In genomic region chr20:34163316-34163715, GRCh38 we compare ENCODE assay signal across 19 cellular contexts. TPM values are rescaled to one million over a fixed set of nuclear protein-coding genes. Genes with fewer than 3 reads are reported as not detected.
A peak's percentile ranks its signal among the peaks of the same experiment; 100 is the strongest.
DNase-seq lines count a peak whose midpoint lies in the region; ATAC-seq and TF ChIP-seq lines count a peak whose summit lies in the region.
"Had no signal": no experiment of that assay in that cellular context is flagged by ENCODE, and none has a peak within 500 bp of the region (broad histone marks: within the 10 kb centered on the region; RNA-seq: fewer than 3 reads in every experiment).

No MANE protein-coding gene starts in this region.

- H3K9me2 ChIP-seq in GM23338 (ENCODE audit: insufficient read depth), result no peaks in the 10 kb centered on the region

- H3F3A ChIP-seq in GM23338 (replicated peaks; ENCODE audit: low read depth), result no peaks in the 10 kb centered on the region

- no peaks in the 10 kb centered on the region for H3K27me3 Mint-ChIP-seq in GM23338 (ENCODE audit: insufficient read depth, low read depth, poor library complexity)
- H3K27me3 Mint-ChIP-seq: CD4-positive, alpha-beta T cell had no signal

- no peaks in the 10 kb centered on the region for H3K27me3 ChIP-seq in GM23338 (ENCODE audit: insufficient read depth)
- H3K27me3 ChIP-seq: BE2C had no signal

- DNase-seq in DMS153 (lab: John Stamatoyannopoulos, UW), result peak; percentile 57
- no peak for DNase-seq in DMS153 treated with DMSO at 0.1 percent for 48 hours (lab: John Stamatoyannopoulos, UW; ENCODE audit: unreplicated experiment)
- no peak for DNase-seq in GM23338 (ENCODE audit: low spot score)
- DNase-seq in NCI-H774 (lab: John Stamatoyannopoulos, UW), result peak; percentile 6
- peak; percentile 61 for DNase-seq in left kidney (ENCODE audit: low read depth, low spot score)
- no peak for DNase-seq in 8988T
- no peak for DNase-seq in activated CD4-positive, alpha-beta T cell treated with anti-CD3 and anti-CD28 coated beads, Interleukin-2, amount 50 U/mL, for 48 hours
- DNase-seq: BE2C; Calu3; CD4-positive, alpha-beta T cell; GDM1; GOT3; MV-4-11; NCI-H187 treated with DMSO at 0.1 percent for 48 hours; NCI-H82 had no signal

- H3K4me1 ChIP-seq in GM23338 (ENCODE audit: insufficient read depth), result peaks cover 14% of the 10 kb centered on the region
- H3K4me1 ChIP-seq: BE2C had no signal

- H3K4me2 ChIP-seq in GM23338, result 0 out of 2 replicates have a peak overlapping the region, but pooled peaks have one; percentile 3

- H3K36me3 ChIP-seq in GM23338 (ENCODE audit: insufficient read depth), result no peaks in the 10 kb centered on the region
- H3K36me3 ChIP-seq: BE2C had no signal

- no peak overlapping the region for H3K27ac ChIP-seq in GM23338 (ENCODE audit: low read depth)
- H3K27ac ChIP-seq: 22Rv1 had no signal

- no peak for TF ChIP-seq CTCF in GM23338 (conservative IDR thresholded peaks at IDR 0.05; ENCODE audit: low read depth in 2 of 2)

- no peak overlapping the region for H2AFZ ChIP-seq in GM23338

- no peaks in the 10 kb centered on the region for H3K9me3 Mint-ChIP-seq in GM23338
- H3K9me3 Mint-ChIP-seq: CD4-positive, alpha-beta T cell had no signal

- no peak overlapping the region for H3K4me3 Mint-ChIP-seq in GM23338
- H3K4me3 Mint-ChIP-seq: CD4-positive, alpha-beta T cell had no signal

- no peak overlapping the region for H3K27ac Mint-ChIP-seq in GM23338
- H3K27ac Mint-ChIP-seq: CD4-positive, alpha-beta T cell had no signal

- no peaks in the 10 kb centered on the region for H4K20me1 ChIP-seq in GM23338 (replicated peaks; ENCODE audit: insufficient read depth)

- no peak for ATAC-seq in GM23338
- no peak for ATAC-seq in HG03469 (IDR thresholded peaks at IDR 0.05; ENCODE audit: unreplicated experiment)
- ATAC-seq: GM12878, K562 had no signal

- H3K4me3 ChIP-seq in GM23338, result no peak overlapping the region
- H3K4me3 ChIP-seq: GM12878, K562 had no signal

- H3K4me1 Mint-ChIP-seq in GM23338, result peaks cover 11% of the 10 kb centered on the region; the same call in 2 of the 3 replicates

- H3K36me3 Mint-ChIP-seq in GM23338 (ENCODE audit: low read depth), result no peaks in the 10 kb centered on the region

- no peaks in the 10 kb centered on the region for H3K79me2 ChIP-seq in GM23338 (replicated peaks; ENCODE audit: insufficient read depth)

TF ChIP-seq in GM23338, 12 proteins besides CTCF, POLR2A, EP300 and RAD21 (continues in another document):
- TF ChIP-seq REST (IDR thresholded peaks at IDR 0.05; ENCODE audit: unreplicated experiment) (no peak), CREB1 (CRISPR knock-in tag; IDR thresholded peaks at IDR 0.05; ENCODE audit: low read depth) (no peak), EZH2 (IDR thresholded peaks at IDR 0.05; ENCODE audit: low read depth, unreplicated experiment) (no peak), ZNF114 (CRISPR knock-in tag; IDR thresholded peaks at IDR 0.05) (no peak), EZH2phosphoT487 (IDR thresholded peaks at IDR 0.05; ENCODE audit: unreplicated experiment) (no peak), ZNF331 (CRISPR knock-in tag; IDR thresholded peaks at IDR 0.05; ENCODE audit: low read depth) (no peak), STAT1 (IDR thresholded peaks at IDR 0.05; ENCODE audit: unreplicated experiment) (no peak), NANOG (IDR thresholded peaks at IDR 0.05; ENCODE audit: borderline replicate concordance) (no peak), ZNF462 (CRISPR knock-in tag; IDR thresholded peaks at IDR 0.05) (no peak), POLR2AphosphoS5 (IDR thresholded peaks at IDR 0.05; ENCODE audit: low read depth) (no peak)
- TF ChIP-seq, protein P1, sequence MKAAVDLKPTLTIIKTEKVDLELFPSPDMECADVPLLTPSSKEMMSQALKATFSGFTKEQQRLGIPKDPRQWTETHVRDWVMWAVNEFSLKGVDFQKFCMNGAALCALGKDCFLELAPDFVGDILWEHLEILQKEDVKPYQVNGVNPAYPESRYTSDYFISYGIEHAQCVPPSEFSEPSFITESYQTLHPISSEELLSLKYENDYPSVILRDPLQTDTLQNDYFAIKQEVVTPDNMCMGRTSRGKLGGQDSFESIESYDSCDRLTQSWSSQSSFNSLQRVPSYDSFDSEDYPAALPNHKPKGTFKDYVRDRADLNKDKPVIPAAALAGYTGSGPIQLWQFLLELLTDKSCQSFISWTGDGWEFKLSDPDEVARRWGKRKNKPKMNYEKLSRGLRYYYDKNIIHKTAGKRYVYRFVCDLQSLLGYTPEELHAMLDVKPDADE (IDR thresholded peaks at IDR 0.05), result no peak

RNA-seq across cellular contexts. Expression of gene EIF2S2, which starts 51.3 kb away (rescaled TPM):
- 117 and 124 TPM in 2 replicates for total RNA-seq in GM23338 (2014; rRNA removed; shearing (Covaris generic))
- polyA plus RNA-seq in GM23338 (2016; fragmentation: Nextera tagmentation; extraction: Ambion mirVana), result 190 and 194 TPM in 2 replicates

Comparison
In these comparisons a context has a peak if more than half of its experiments do, and no peak if none do; other contexts are left out.
1. DNase-seq: peak in DMS153 (single experiment), NCI-H774 (single experiment) and left kidney (single experiment); none in DMS153 treated with DMSO at 0.1 percent for 48 hours (single experiment), GM23338 (single experiment), 8988T (single experiment) and activated CD4-positive, alpha-beta T cell treated with anti-CD3 and anti-CD28 coated beads, Interleukin-2, amount 50 U/mL, for 48 hours (0 of 2).